In genomic region chr16:49484454-49484853, GRCh38 we compare ENCODE assay signal across 8 cellular contexts.
DNase-seq lines count a peak whose midpoint lies in the region; ATAC-seq and TF ChIP-seq lines count a peak whose summit lies in the region.

No MANE protein-coding gene starts in this region.

- in situ Hi-C loops in brain microvascular endothelial cell (cut with HindIII; ENCODE audit: low pct_ligation_motif_present, low sequenced_read_pairs): no loop called here

- no peaks in the 10 kb centered on the region for H3K4me1 ChIP-seq in A673 (ENCODE audit: insufficient read depth, low read length, poor library complexity, severe bottlenecking)
- peaks cover 0 to 3% of the 10 kb centered on the region in 2 experiments; a peak in 1 of 4 replicates for H3K4me1 ChIP-seq in SK-N-SH (ENCODE audit: control insufficient read depth in 1 of 2, insufficient read depth in 2 of 2, low read depth in 1 of 2, low read length in 1 of 2)

- peak overlapping the region; percentile 4 for H3K4me3 ChIP-seq in A673 (ENCODE audit: low read depth, low read length, poor library complexity, severe bottlenecking)
- no peak overlapping the region; a peak in 1 of 4 replicates for H3K4me3 ChIP-seq in SK-N-SH (ENCODE audit: low read depth in 2 of 2, low read length in 1 of 2)
- no peak overlapping the region for H3K4me3 ChIP-seq in brain microvascular endothelial cell (ENCODE audit: low read depth, low read length)

- intact Hi-C loops in A673 (cut with micrococcal nuclease; ENCODE audit: unreplicated experiment): no loop called here
- intact Hi-C loops in left cardiac atrium (cut with DNase I): loop anchor here in 1 of 2 donors (10.0 kb wide), 1 partner anchor 110 kb away; no protein-coding TSS in a partner anchor
- intact Hi-C loops in sciatic nerve (cut with DNase I): no loop called here

- H3K27ac ChIP-seq in A673 (ENCODE audit: low read depth, low read length, poor library complexity, severe bottlenecking) (no peak overlapping the region), SK-N-SH (ENCODE audit: low read depth in 2 of 2, low read length in 1 of 2) (no peak overlapping the region), brain microvascular endothelial cell (no peak overlapping the region)

- no peak for TF ChIP-seq RAD21 in SK-N-SH (IDR thresholded peaks at IDR 0.05; ENCODE audit: low read length)

- DNase-seq in A673 (ENCODE audit: low spot score) (peak; percentile 50), SK-N-SH (peak; percentile 95), left cardiac atrium (peak; percentile 81), sciatic nerve (ENCODE audit: low spot score) (peak; percentile 83), DMS53 (lab: John Stamatoyannopoulos, UW) (no peak), brain microvascular endothelial cell (no peak)

- no peaks in the 10 kb centered on the region for H3F3A ChIP-seq in SK-N-SH (replicated peaks; ENCODE audit: insufficient read depth)

- no peak for TF ChIP-seq EP300 in SK-N-SH (IDR thresholded peaks at IDR 0.05; ENCODE audit: borderline replicate concordance in 1 of 2, low read depth in 1 of 2, low read length in 1 of 2)

- 9% methylated on average over 6 of the region's 18 CpGs for WGBS in SK-N-SH (ENCODE audit: low lambda C conversion rate)

- H3K27me3 ChIP-seq in A673 (replicated peaks; ENCODE audit: insufficient read depth, low read depth, low read length, poor library complexity) (no peaks in the 10 kb centered on the region), SK-N-SH (ENCODE audit: insufficient read depth) (no peaks in the 10 kb centered on the region), brain microvascular endothelial cell (replicated peaks) (no peaks in the 10 kb centered on the region)

- H3K79me2 ChIP-seq in SK-N-SH (ENCODE audit: insufficient read depth): no peaks in the 10 kb centered on the region

- CTCF ChIA-PET in A673 (lab: Charles Lee): no interaction called here
- CTCF ChIA-PET in SK-N-SH (lab: Yijun Ruan, JAX): interaction anchor here (0.7 to 1.9 kb wide), 3 partner anchors 73 to 437 kb away, joined by 3 to 4 read pairs (median 4); no protein-coding TSS in a partner anchor

- H3K4me2 ChIP-seq in SK-N-SH: peak overlapping the region; percentile 33; the same call in 1 of the 2 replicates

- H3K36me3 ChIP-seq in A673 (ENCODE audit: insufficient read depth, low read length, poor library complexity, severe bottlenecking) (no peaks in the 10 kb centered on the region), SK-N-SH (replicated peaks in 1 of 2; ENCODE audit: control insufficient read depth in 1 of 2, insufficient read depth in 2 of 2, low read length in 1 of 2) (no peaks in the 10 kb centered on the region), brain microvascular endothelial cell (replicated peaks) (no peaks in the 10 kb centered on the region)

- no peaks in the 10 kb centered on the region for H3K9me3 ChIP-seq in A673 (ENCODE audit: low read depth, low read length, poor library complexity, severe bottlenecking)
- H3K9me3 ChIP-seq in SK-N-SH: no peaks in the 10 kb centered on the region

- ATAC-seq in GM21390 (IDR thresholded peaks at IDR 0.05; ENCODE audit: unreplicated experiment) (peak; percentile 76), left cardiac atrium (peak; percentile 100), sciatic nerve (peak; percentile 99), GM21529 (IDR thresholded peaks at IDR 0.05; ENCODE audit: unreplicated experiment) (no peak)

- POLR2A ChIA-PET in A673 (lab: Charles Lee; ENCODE audit: low non-redundant PET) (no interaction called here), SK-N-SH (lab: Yijun Ruan, JAX) (no interaction called here)

- no peaks in the 10 kb centered on the region for H4K20me1 ChIP-seq in SK-N-SH (ENCODE audit: insufficient read depth)

- BruUV-seq in A673 (replicated peaks; lab: Mats Ljungman, UMichigan): no TSS peak

- H3K9me2 ChIP-seq in SK-N-SH: no peaks in the 10 kb centered on the region

- TF ChIP-seq CTCF in A673 (conservative IDR thresholded peaks at IDR 0.05; ENCODE audit: low read depth, low read length) (no peak), SK-N-SH (IDR thresholded peaks at IDR 0.05) (no peak), brain microvascular endothelial cell (IDR thresholded peaks at IDR 0.05; ENCODE audit: low read depth, low read length, missing control alignments) (no peak)

- H3K9ac ChIP-seq in SK-N-SH: no peak overlapping the region

- H2AFZ ChIP-seq in SK-N-SH (ENCODE audit: low read depth): no peak overlapping the region

TF ChIP-seq in SK-N-SH, 30 proteins besides CTCF, POLR2A, EP300 and RAD21:
- TF ChIP-seq FOXJ3 (CRISPR knock-in tag; IDR thresholded peaks at IDR 0.05) (no peak), MXI1 (IDR thresholded peaks at IDR 0.05; ENCODE audit: low read depth, low read length) (no peak), RCOR1 (IDR thresholded peaks at IDR 0.05; ENCODE audit: low read length) (no peak), GABPA (IDR thresholded peaks at IDR 0.05; ENCODE audit: low read depth) (no peak), CHD2 (IDR thresholded peaks at IDR 0.05; ENCODE audit: low read length, partially characterized antibody) (no peak), POLR2AphosphoS5 (IDR thresholded peaks at IDR 0.05; ENCODE audit: low read depth, low read length) (no peak), GATA2 (CRISPR knock-in tag; IDR thresholded peaks at IDR 0.05) (no peak)
- TF ChIP-seq, protein P1, sequence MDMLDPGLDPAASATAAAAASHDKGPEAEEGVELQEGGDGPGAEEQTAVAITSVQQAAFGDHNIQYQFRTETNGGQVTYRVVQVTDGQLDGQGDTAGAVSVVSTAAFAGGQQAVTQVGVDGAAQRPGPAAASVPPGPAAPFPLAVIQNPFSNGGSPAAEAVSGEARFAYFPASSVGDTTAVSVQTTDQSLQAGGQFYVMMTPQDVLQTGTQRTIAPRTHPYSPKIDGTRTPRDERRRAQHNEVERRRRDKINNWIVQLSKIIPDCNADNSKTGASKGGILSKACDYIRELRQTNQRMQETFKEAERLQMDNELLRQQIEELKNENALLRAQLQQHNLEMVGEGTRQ (IDR thresholded peaks at IDR 0.05; ENCODE audit: borderline replicate concordance, low read depth, low read length): no peak

Comparison
In these comparisons a context has a peak if more than half of its experiments do, and no peak if none do; other contexts are left out.
1. DNase-seq: peak in A673 (single experiment), SK-N-SH (single experiment), left cardiac atrium (single experiment) and sciatic nerve (single experiment); none in DMS53 (single experiment) and brain microvascular endothelial cell (single experiment).